ENCODE assay signal across 8 cellular contexts in genomic region chrX:46574337-46574940, GRCh38. TPM values are rescaled to one million over a fixed set of nuclear protein-coding genes. Genes with fewer than 3 reads are reported as not detected.
DNase-seq lines count a peak whose midpoint lies in the region; ATAC-seq and TF ChIP-seq lines count a peak whose summit lies in the region.

No MANE protein-coding gene starts in this region.

- TF ChIP-seq CTCF in gastroesophageal sphincter (IDR thresholded peaks at IDR 0.05) (peak in 1 of 4 experiments; percentile 8), psoas muscle (IDR thresholded peaks at IDR 0.05) (no peak)

- peak overlapping the region; percentile 79 for H3K4me3 ChIP-seq in ACC112 (ENCODE audit: low read depth, low read length)
- peak overlapping the region; percentile 56 for H3K4me3 ChIP-seq in MG63
- peak overlapping the region; percentile 56 to 59 for H3K4me3 ChIP-seq in gastroesophageal sphincter
- H3K4me3 ChIP-seq in psoas muscle = peak overlapping the region; percentile 66

- H3K36me3 ChIP-seq in ACC112 (ENCODE audit: insufficient read depth, low read length) (no peaks in the 10 kb centered on the region), MG63 (no peaks in the 10 kb centered on the region), gastroesophageal sphincter (no peaks in the 10 kb centered on the region), psoas muscle (ENCODE audit: insufficient read depth in 1 of 2, low read depth in 1 of 2) (no peaks in the 10 kb centered on the region)

- DNase-seq in MG63 (no peak), psoas muscle (peak; percentile 27 to 64)
- peak; percentile 32 to 48 for DNase-seq in activated T-cell treated with anti-CD3 and anti-CD28 coated beads, Interleukin-2, amount 50 U/mL, for 48 hours

- H3K9me3 ChIP-seq in MG63 (no peaks in the 10 kb centered on the region), gastroesophageal sphincter (no peaks in the 10 kb centered on the region), psoas muscle (no peaks in the 10 kb centered on the region)

- H3K27ac ChIP-seq in ACC112 (ENCODE audit: low read depth, low read length) = no peak overlapping the region
- H3K27ac ChIP-seq in gastroesophageal sphincter = peak overlapping the region in 3 of 4 donors; percentile 72 to 76 (median 72)
- H3K27ac ChIP-seq in psoas muscle = no peak overlapping the region

- no peaks in the 10 kb centered on the region for H3K27me3 ChIP-seq in ACC112 (ENCODE audit: insufficient read depth, low read length)
- no peaks in the 10 kb centered on the region for H3K27me3 ChIP-seq in MG63
- peaks cover 9% of the 10 kb centered on the region for H3K27me3 ChIP-seq in gastroesophageal sphincter
- peaks cover 0 to 51% (median 0%) of the 10 kb centered on the region in 3 donors for H3K27me3 ChIP-seq in psoas muscle (ENCODE audit: insufficient read depth in 3 of 3, low read length in 2 of 3)

- intact Hi-C loops in psoas muscle (cut with DNase I) = loop anchor here in 1 of 2 donors (5.0 to 10.0 kb wide), 2 partner anchors 68 to 220 kb away; no protein-coding TSS in a partner anchor

- ATAC-seq in GM19397 (IDR thresholded peaks at IDR 0.05; ENCODE audit: unreplicated experiment) (peak; percentile 14), gastroesophageal sphincter (no peak), psoas muscle (peak in 3 of 4 donors; percentile 22 to 29 (median 28)), HG02938 (IDR thresholded peaks at IDR 0.05; ENCODE audit: unreplicated experiment) (no peak), GM19467 (IDR thresholded peaks at IDR 0.05; ENCODE audit: unreplicated experiment) (no peak)

- TF ChIP-seq POLR2A in gastroesophageal sphincter (IDR thresholded peaks at IDR 0.05) = no peak

- peak overlapping the region; percentile 50 for H2AFZ ChIP-seq in ACC112 (ENCODE audit: low read length, unreplicated experiment)

- no peak for TF ChIP-seq EP300 in gastroesophageal sphincter (IDR thresholded peaks at IDR 0.05)

- H3K4me1 ChIP-seq in ACC112 (ENCODE audit: control insufficient read depth, insufficient read depth, low read length, unreplicated experiment) = peaks cover 5% of the 10 kb centered on the region
- peaks cover 0 to 15% (median 0%) of the 10 kb centered on the region in 3 donors for H3K4me1 ChIP-seq in gastroesophageal sphincter
- H3K4me1 ChIP-seq in psoas muscle = no peaks in the 10 kb centered on the region

- peaks cover 10% of the 10 kb centered on the region for H3K79me2 ChIP-seq in ACC112 (ENCODE audit: control insufficient read depth, insufficient read depth, low read length, unreplicated experiment)

- WGBS in gastroesophageal sphincter (ENCODE audit: low coverage in 1 of 2), 2 donors = 30% methylated on average over 2 of the region's 79 CpGs; no CpG with 5 or more reads in 1 of the 2 donors
- 1 to 44% (median 1%) methylated on average over 12 to 79 of the region's 79 CpGs for WGBS in psoas muscle, 3 donors

RNA-seq across cellular contexts. Expression of gene CHST7, which starts 0.9 kb away (rescaled TPM):
- 2.4 and 5.1 TPM in 2 replicates for total RNA-seq in MG63 (2014; rRNA removed; shearing (Covaris generic); ENCODE audit: low replicate concordance)
- 10 to 100 TPM; 12.1 to 22.3 (median 18.3) TPM for total RNA-seq in gastroesophageal sphincter
- total RNA-seq in psoas muscle = 1 to 10 TPM; 1.6 to 2.9 (median 2.2) TPM
- 1 to 10 TPM; 1.6 to 9.9 (median 1.6) TPM for polyA plus RNA-seq in psoas muscle

RNA-seq across cellular contexts. Expression of gene ZNF674, which starts 29.2 kb away (rescaled TPM):
- total RNA-seq in MG63 (2014; rRNA removed; shearing (Covaris generic); ENCODE audit: low replicate concordance) = 5.5 and 6.4 TPM in 2 replicates
- total RNA-seq in gastroesophageal sphincter (1 to 10 TPM; 3.1 to 5.7 (median 5.5) TPM), psoas muscle (1 to 10 TPM; 2.4 to 3.2 (median 2.5) TPM)
- polyA plus RNA-seq in psoas muscle = 1 to 10 TPM; 1.3 to 2.8 (median 1.5) TPM

Comparison
In these comparisons a context has a peak if more than half of its experiments do, and no peak if none do; other contexts are left out.
1. H3K27ac ChIP-seq: peak in gastroesophageal sphincter (3 of 4); none in ACC112 (single experiment) and psoas muscle (single experiment).
2. ATAC-seq: peak in GM19397 (single experiment) and psoas muscle (3 of 4); none in gastroesophageal sphincter (single experiment), HG02938 (single experiment) and GM19467 (single experiment).
3. Peak in every context shown above with its lines, with median percentiles within 50 percentile points of each other: H3K4me3 ChIP-seq.